8 cellular contexts compared by ENCODE assay signal in the genomic region with DNA sequence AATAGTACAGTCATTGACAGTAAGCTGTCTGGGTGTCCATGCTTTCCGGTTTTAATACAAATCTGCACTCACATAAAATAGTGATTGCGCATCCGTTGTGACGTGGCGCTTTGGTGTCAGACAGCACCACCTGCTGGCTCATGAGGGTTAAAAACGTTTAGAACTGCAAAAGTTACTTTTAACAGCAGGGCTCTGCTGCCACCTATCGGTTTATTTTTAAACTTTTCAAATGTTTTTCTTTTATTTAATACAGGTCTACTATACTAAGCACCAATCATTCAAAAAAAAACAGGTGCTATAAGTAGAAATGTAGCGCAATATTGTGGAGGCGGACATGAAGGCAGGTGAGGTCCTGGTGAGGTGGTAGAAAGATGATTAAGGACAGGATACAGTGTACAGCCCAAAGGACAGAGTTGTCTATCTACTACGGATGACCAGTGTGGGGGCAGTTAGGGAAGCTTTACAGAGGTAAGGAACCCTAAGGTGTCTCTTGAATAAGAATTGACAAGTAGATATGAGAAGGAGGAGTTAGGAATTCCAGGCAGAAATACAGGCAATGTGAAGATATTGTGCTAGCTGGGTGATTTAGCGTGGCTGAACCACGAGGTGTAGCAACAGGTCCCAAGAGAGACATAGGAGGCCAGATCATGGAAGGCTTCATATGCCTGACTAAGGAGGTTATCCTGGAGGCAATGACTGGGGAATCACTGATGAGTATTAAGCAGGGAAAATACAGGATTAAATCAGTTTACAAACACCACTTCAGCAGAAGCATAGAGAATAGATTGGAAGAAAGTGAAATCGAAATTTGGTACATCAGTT.
DNase-seq lines count a peak whose midpoint lies in the region; ATAC-seq and TF ChIP-seq lines count a peak whose summit lies in the region.

No MANE protein-coding gene starts in this region.

- no peaks in the 10 kb centered on the region for H3K9me3 ChIP-seq in A673 (ENCODE audit: low read depth, low read length, poor library complexity, severe bottlenecking)

- ATAC-seq in GM18520 (IDR thresholded peaks at IDR 0.05; ENCODE audit: unreplicated experiment): peak; percentile 57
- ATAC-seq in HG03159 (IDR thresholded peaks at IDR 0.05; ENCODE audit: unreplicated experiment): peak; percentile 89

- intact Hi-C loops in A673 (cut with micrococcal nuclease; ENCODE audit: unreplicated experiment): loop anchor here (1.0 to 10.0 kb wide), 5 partner anchors 259 to 1252 kb away; no protein-coding TSS in a partner anchor

- CTCF ChIA-PET in A673 (lab: Charles Lee): interaction anchor here (0.8 to 1.5 kb wide), 2 partner anchors 258 to 716 kb away, joined by 6 to 7 read pairs; no protein-coding TSS in a partner anchor

- POLR2A ChIA-PET in A673 (lab: Charles Lee; ENCODE audit: low non-redundant PET): no interaction called here

- H3K27ac ChIP-seq in A673 (ENCODE audit: low read depth, low read length, poor library complexity, severe bottlenecking): no peak overlapping the region

- H3K4me3 ChIP-seq in A673 (ENCODE audit: low read depth, low read length, poor library complexity, severe bottlenecking): no peak overlapping the region

- TF ChIP-seq CTCF in A673 (conservative IDR thresholded peaks at IDR 0.05; ENCODE audit: low read depth, low read length): peak; percentile 99

- H3K4me1 ChIP-seq in A673 (ENCODE audit: insufficient read depth, low read length, poor library complexity, severe bottlenecking): no peaks in the 10 kb centered on the region

- no peaks in the 10 kb centered on the region for H3K36me3 ChIP-seq in A673 (ENCODE audit: insufficient read depth, low read length, poor library complexity, severe bottlenecking)

- DNase-seq in A673 (ENCODE audit: low spot score) (peak; percentile 93), NCI-H446 (lab: John Stamatoyannopoulos, UW) (peak; percentile 79 to 91), kidney glomerular epithelial cell (lab: John Stamatoyannopoulos, UW) (peak; percentile 79)
- peak; percentile 72 for DNase-seq in activated CD4-positive, CD25-positive, alpha-beta regulatory T cell treated with anti-CD3 and anti-CD28 coated beads, Interleukin-2, amount 50 U/mL, for 16 hours (ENCODE audit: low read depth, low spot score)
- DNase-seq in central memory CD4-positive, alpha-beta T cell: peak; percentile 77
- DNase-seq in stimulated activated CD4-positive, alpha-beta T cell treated with anti-CD3 and anti-CD28 coated beads, Interleukin-2, amount 100 ng/mL, for 4 hours (ENCODE audit: low read depth): peak; percentile 70

- no TSS peak for BruUV-seq in A673 (replicated peaks; lab: Mats Ljungman, UMichigan)

- H3K27me3 ChIP-seq in A673 (replicated peaks; ENCODE audit: insufficient read depth, low read depth, low read length, poor library complexity): no peaks in the 10 kb centered on the region
